Comparison of ENCODE assay signal across 9 cellular contexts in genomic region chr22:44669725-44670027, GRCh38. TPM values are rescaled to one million over a fixed set of nuclear protein-coding genes. Genes with fewer than 3 reads are reported as not detected.
DNase-seq lines count a peak whose midpoint lies in the region; ATAC-seq and TF ChIP-seq lines count a peak whose summit lies in the region.
"Had no signal": no experiment of that assay in that cellular context is flagged by ENCODE, and none has a peak within 500 bp of the region (broad histone marks: within the 10 kb centered on the region; RNA-seq: fewer than 3 reads in every experiment).

No MANE protein-coding gene starts in this region.

- intact Hi-C loops in activated CD4-positive, alpha-beta T cell treated with anti-CD3 and anti-CD28 coated beads for 36 hours (cut with DNase I, micrococcal nuclease) = no loop called here
- intact Hi-C loops in sciatic nerve (cut with DNase I) = no loop called here

- no peaks in the 10 kb centered on the region for H3K9me3 Mint-ChIP-seq in activated CD4-positive, alpha-beta T cell treated with anti-CD3 and anti-CD28 coated beads for 36 hours (ENCODE audit: low read depth)
- H3K9me3 Mint-ChIP-seq in endodermal cell = no peaks in the 10 kb centered on the region

- peak; percentile 88 for TF ChIP-seq CTCF in endodermal cell (conservative IDR thresholded peaks at IDR 0.05)

- H3K9me3 ChIP-seq in endodermal cell (ENCODE audit: control insufficient read depth, low read length) = no peaks in the 10 kb centered on the region
- H3K9me3 ChIP-seq: neutrophil had no signal

- POLR2A ChIA-PET in activated CD4-positive, alpha-beta T cell treated with anti-CD3 and anti-CD28 coated beads for 36 hours (lab: Charles Lee) = no interaction called here

- WGBS in endodermal cell (ENCODE audit: insufficient coverage in 1 of 2, insufficient read length in 1 of 2), 2 experiments = 23 to 48% methylated on average over 2 to 6 of the region's 6 CpGs

- H3K27ac ChIP-seq in endodermal cell (ENCODE audit: low read depth, low read length) = no peak overlapping the region
- H3K27ac ChIP-seq: neutrophil had no signal

- H3K4me3 ChIP-seq in endodermal cell (ENCODE audit: low read length) = no peak overlapping the region

- no peaks in the 10 kb centered on the region for H3K36me3 ChIP-seq in endodermal cell (ENCODE audit: control insufficient read depth, insufficient read depth, low read length)
- H3K36me3 ChIP-seq: neutrophil had no signal

- no peak for DNase-seq in activated CD4-positive, alpha-beta T cell treated with anti-CD3 and anti-CD28 coated beads for 36 hours
- DNase-seq in activated CD4-positive, alpha-beta T cell treated with anti-CD3 and anti-CD28 coated beads, Interleukin-2, amount 50 U/mL, for 4 hours = no peak
- DNase-seq in NCI-H69 (lab: John Stamatoyannopoulos, UW) (peak; percentile 22), endodermal cell (peak; percentile 76), sciatic nerve (ENCODE audit: low spot score) (no peak)

- ATAC-seq in activated CD4-positive, alpha-beta T cell treated with anti-CD3 and anti-CD28 coated beads for 36 hours = no peak
- ATAC-seq in sciatic nerve = peak; percentile 30
- ATAC-seq in HG02623 (IDR thresholded peaks at IDR 0.05; ENCODE audit: unreplicated experiment) = no peak
- ATAC-seq in HG02870 (IDR thresholded peaks at IDR 0.05; ENCODE audit: unreplicated experiment) = no peak
- no peak for ATAC-seq in GM21360 (IDR thresholded peaks at IDR 0.05; ENCODE audit: unreplicated experiment)

- H3K4me1 ChIP-seq in endodermal cell (ENCODE audit: control insufficient read depth, insufficient read depth, low read length) = no peaks in the 10 kb centered on the region

- no peak overlapping the region for H3K9ac ChIP-seq in endodermal cell (ENCODE audit: extremely low read depth, low read length, poor library complexity, severe bottlenecking)

- peaks cover 11% of the 10 kb centered on the region for H3K27me3 ChIP-seq in endodermal cell (ENCODE audit: control insufficient read depth, insufficient read depth, low read length, poor library complexity, severe bottlenecking)

- CTCF ChIA-PET in activated CD4-positive, alpha-beta T cell treated with anti-CD3 and anti-CD28 coated beads for 36 hours (lab: Charles Lee) = interaction anchor here (0.7 to 3.7 kb wide), 3 partner anchors 15 to 472 kb away, joined by 4 to 19 read pairs (median 4); no protein-coding TSS in a partner anchor

- peak overlapping the region; percentile 67 for H3K4me3 Mint-ChIP-seq in activated CD4-positive, alpha-beta T cell treated with anti-CD3 and anti-CD28 coated beads for 36 hours
- H3K4me3 Mint-ChIP-seq in endodermal cell = peak overlapping the region; percentile 59

- H3K27me3 Mint-ChIP-seq in activated CD4-positive, alpha-beta T cell treated with anti-CD3 and anti-CD28 coated beads for 36 hours = no peaks in the 10 kb centered on the region
- peaks cover 35% of the 10 kb centered on the region for H3K27me3 Mint-ChIP-seq in endodermal cell (ENCODE audit: insufficient read depth)

- H3K4me1 Mint-ChIP-seq in activated CD4-positive, alpha-beta T cell treated with anti-CD3 and anti-CD28 coated beads for 36 hours = peaks cover 36% of the 10 kb centered on the region
- H3K4me1 Mint-ChIP-seq in endodermal cell = no peaks in the 10 kb centered on the region

- H3K27ac Mint-ChIP-seq in activated CD4-positive, alpha-beta T cell treated with anti-CD3 and anti-CD28 coated beads for 36 hours = no peak overlapping the region
- no peak overlapping the region for H3K27ac Mint-ChIP-seq in endodermal cell

- no peaks in the 10 kb centered on the region for H3K36me3 Mint-ChIP-seq in activated CD4-positive, alpha-beta T cell treated with anti-CD3 and anti-CD28 coated beads for 36 hours (ENCODE audit: low read depth)
- H3K36me3 Mint-ChIP-seq in endodermal cell (ENCODE audit: low read depth) = no peaks in the 10 kb centered on the region

RNA-seq across cellular contexts. Expression of gene PRR5, which starts 32.3 kb away (rescaled TPM):
- 10 to 100 TPM; 13.6 TPM for total RNA-seq in activated CD4-positive, alpha-beta T cell treated with anti-CD3 and anti-CD28 coated beads for 36 hours
- 10 to 100 TPM; 32.0 to 37.2 TPM for total RNA-seq in endodermal cell
- 13.0 TPM for polyA plus RNA-seq in endodermal cell (2013, experiment 1 of 2)
- polyA plus RNA-seq in endodermal cell (2013, experiment 2 of 2) = 12.3 TPM
- 33.7 TPM for total RNA-seq in sciatic nerve

Comparison
In these comparisons a context has a peak if more than half of its experiments do, and no peak if none do; other contexts are left out.
1. DNase-seq: peak in NCI-H69 (single experiment) and endodermal cell (single experiment); none in activated CD4-positive, alpha-beta T cell treated with anti-CD3 and anti-CD28 coated beads for 36 hours (single experiment), activated CD4-positive, alpha-beta T cell treated with anti-CD3 and anti-CD28 coated beads, Interleukin-2, amount 50 U/mL, for 4 hours (0 of 2) and sciatic nerve (single experiment).